Comparison of ENCODE assay signal across 15 cellular contexts in genomic region chr18:49023281-49023937, GRCh38.
DNase-seq lines count a peak whose midpoint lies in the region; ATAC-seq and TF ChIP-seq lines count a peak whose summit lies in the region.
"Had no signal": no experiment of that assay in that cellular context is flagged by ENCODE, and none has a peak within 500 bp of the region (broad histone marks: within the 10 kb centered on the region; RNA-seq: fewer than 3 reads in every experiment).

No MANE protein-coding gene starts in this region.

- no peaks in the 10 kb centered on the region for H3K4me1 ChIP-seq in tibial nerve

- H3K27ac ChIP-seq in WERI-Rb-1 (peak overlapping the region; percentile 69; the same call in 1 of the 2 replicates), tibial nerve (no peak overlapping the region)
- H3K27ac ChIP-seq: C4-2B, thoracic aorta had no signal

- H3K9me3 ChIP-seq in WERI-Rb-1 (ENCODE audit: severe bottlenecking) (peaks cover 11% of the 10 kb centered on the region), tibial nerve (no peaks in the 10 kb centered on the region)
- H3K9me3 ChIP-seq: thoracic aorta had no signal

- intact Hi-C loops in posterior vena cava (cut with DNase I), result no loop called here

- no peaks in the 10 kb centered on the region for H3K36me3 ChIP-seq in WERI-Rb-1
- no peaks in the 10 kb centered on the region for H3K36me3 ChIP-seq in tibial nerve
- H3K36me3 ChIP-seq: thoracic aorta had no signal

- H3K27me3 ChIP-seq in WERI-Rb-1 (ENCODE audit: insufficient read depth, low read depth, severe bottlenecking) (no peaks in the 10 kb centered on the region), tibial nerve (no peaks in the 10 kb centered on the region)

- no peak for TF ChIP-seq POLR2A in tibial nerve (IDR thresholded peaks at IDR 0.05)

- TF ChIP-seq EP300 in tibial nerve (IDR thresholded peaks at IDR 0.05), result no peak

- WGBS in tibial nerve, 2 donors, result 79 to 83% methylated on average over 13 of the region's 13 CpGs

- no peak overlapping the region for H3K4me3 ChIP-seq in WERI-Rb-1 (ENCODE audit: low read depth, low read length)
- no peak overlapping the region for H3K4me3 ChIP-seq in tibial nerve
- H3K4me3 ChIP-seq: thoracic aorta had no signal

- DNase-seq in D341Med (ENCODE audit: low spot score) (peak; percentile 32), WERI-Rb-1 (peak; percentile 4), posterior vena cava (ENCODE audit: low spot score) (peak; percentile 78), NCI-H345 treated with DMSO at 0.1 percent for 48 hours (lab: John Stamatoyannopoulos, UW; ENCODE audit: unreplicated experiment) (no peak), tibial nerve (ENCODE audit: low spot score in 2 of 2) (no peak)
- DNase-seq: activated CD4-positive, alpha-beta T cell treated with anti-CD3 and anti-CD28 coated beads, Interleukin-2, amount 50 U/mL, for 48 hours; activated naive CD4-positive, alpha-beta T cell; foreskin melanocyte; NCI-H1417; T-helper 9 cell had no signal

- no peak for TF ChIP-seq CTCF in WERI-Rb-1 (IDR thresholded peaks at IDR 0.05; ENCODE audit: low read depth, low read length)
- no peak for TF ChIP-seq CTCF in tibial nerve (IDR thresholded peaks at IDR 0.05)

- ATAC-seq in GM18909 (IDR thresholded peaks at IDR 0.05; ENCODE audit: poor library complexity, unreplicated experiment) (peak; percentile 46), GM18498 (IDR thresholded peaks at IDR 0.05; ENCODE audit: unreplicated experiment) (no peak)
- ATAC-seq: HepG2 had no signal

Comparison
In these comparisons a context has a peak if more than half of its experiments do, and no peak if none do; other contexts are left out.
1. DNase-seq: peak in D341Med (single experiment), WERI-Rb-1 (single experiment) and posterior vena cava (single experiment); none in NCI-H345 treated with DMSO at 0.1 percent for 48 hours (single experiment) and tibial nerve (0 of 2).